17 cellular contexts compared by ENCODE assay signal in genomic region chr5:36022246-36022645, GRCh38. TPM values are rescaled to one million over a fixed set of nuclear protein-coding genes. Genes with fewer than 3 reads are reported as not detected.
"Had no signal": no experiment of that assay in that cellular context is flagged by ENCODE, and none has a peak within 500 bp of the region (broad histone marks: within the 10 kb centered on the region; RNA-seq: fewer than 3 reads in every experiment).

No MANE protein-coding gene starts in this region.

RNA-seq across cellular contexts. Expression of gene UGT3A1, which starts 31.1 kb away (rescaled TPM):
- total RNA-seq: activated CD4-positive, alpha-beta memory T cell treated with anti-CD3 and anti-CD28 coated beads, Interleukin-2, amount 10 ng/mL, durations not matched to agents 7 days and 5 days; activated CD4-positive, alpha-beta T cell treated with anti-CD3 and anti-CD28 coated beads for 36 hours; activated CD4-positive, alpha-beta T cell treated with anti-CD3 and anti-CD28 coated beads, Interleukin-2, amount 10 ng/mL, durations not matched to agents 7 days and 5 days; activated CD8-positive, alpha-beta memory T cell treated with anti-CD3 and anti-CD28 coated beads, Interleukin-2, amount 10 ng/mL, durations not matched to agents 7 days and 5 days; activated CD8-positive, alpha-beta T cell treated with anti-CD3 and anti-CD28 coated beads, Interleukin-2, amount 10 ng/mL, durations not matched to agents 7 days and 5 days; activated naive CD8-positive, alpha-beta T cell treated with anti-CD3 and anti-CD28 coated beads, Interleukin-2, amount 10 ng/mL, durations not matched to agents 7 days and 5 days; activated T-helper 2 cell treated with anti-CD3 and anti-CD28 coated beads, Interferon-gamma antibody, Interleukin-2, Interleukin-4, amounts not matched to agents 10 μg/mL and 5 μg/mL and 100 μg/mL, durations not matched to agents 14 hours and 24 hours and 36 hours; ascending aorta; body of pancreas; breast epithelium; cardiac septum; cerebellum; T-cell; T-helper 1 cell treated with Interleukin-12 subunit alpha and Interleukin-12 subunit beta and Interleukin-4 antibody, amounts not matched to agents 30 ng/mL and 1 ng/mL, for 36 hours; T-helper 17 cell; T-helper 2 cell treated with Interferon-gamma antibody and Interleukin-4, amounts not matched to agents 100 ng/mL and 5 ng/mL, for 36 hours had no signal
- polyA plus RNA-seq: adipose tissue had no signal

RNA-seq across cellular contexts. Expression of gene UGT3A2, which starts 44.4 kb away (rescaled TPM):
- total RNA-seq: activated CD4-positive, alpha-beta T cell treated with anti-CD3 and anti-CD28 coated beads for 36 hours; activated CD4-positive, alpha-beta T cell treated with anti-CD3 and anti-CD28 coated beads, Interleukin-2, amount 10 ng/mL, durations not matched to agents 7 days and 5 days; activated CD8-positive, alpha-beta T cell treated with anti-CD3 and anti-CD28 coated beads, Interleukin-2, amount 10 ng/mL, durations not matched to agents 7 days and 5 days; activated naive CD8-positive, alpha-beta T cell treated with anti-CD3 and anti-CD28 coated beads, Interleukin-2, amount 10 ng/mL, durations not matched to agents 7 days and 5 days; activated T-helper 2 cell treated with anti-CD3 and anti-CD28 coated beads, Interferon-gamma antibody, Interleukin-2, Interleukin-4, amounts not matched to agents 10 μg/mL and 5 μg/mL and 100 μg/mL, durations not matched to agents 14 hours and 24 hours and 36 hours; ascending aorta; body of pancreas; breast epithelium; cardiac septum; T-cell; T-helper 17 cell had no signal
- polyA plus RNA-seq: adipose tissue had no signal
